In the genomic region with DNA sequence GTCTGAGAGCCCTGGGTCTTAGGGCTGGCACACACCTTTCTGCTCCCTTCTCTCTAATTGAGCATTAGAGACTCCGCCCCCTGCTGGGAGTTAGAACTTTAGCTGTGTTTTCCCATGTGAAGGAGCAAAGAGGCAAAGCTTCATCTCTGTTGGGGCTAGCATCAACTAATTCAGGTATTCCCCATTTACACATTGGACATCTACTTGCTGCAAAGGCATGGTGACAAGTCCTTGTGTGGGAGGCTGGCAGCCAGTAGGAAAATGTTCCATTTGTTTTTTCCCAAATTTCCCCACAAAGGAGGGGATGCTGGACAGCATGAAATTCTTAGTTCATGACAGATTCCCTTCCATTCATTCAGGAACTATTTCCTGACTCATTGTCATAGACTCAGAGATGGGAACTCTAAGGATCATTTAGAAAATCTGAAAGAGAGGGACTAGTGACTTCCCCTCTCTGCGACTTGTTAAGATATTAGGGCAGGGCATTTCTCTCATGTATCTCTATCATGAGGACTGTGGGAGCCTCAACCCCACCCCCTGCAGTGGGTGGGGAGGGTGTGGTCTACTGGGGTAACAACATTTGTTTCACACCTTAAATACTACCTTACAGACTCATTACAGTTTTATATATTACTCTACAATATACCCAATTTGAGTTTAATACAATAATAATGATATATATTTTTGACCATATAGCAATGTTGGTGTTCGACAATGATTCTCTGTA, we compare ENCODE assay signal across 8 cellular contexts.
DNase-seq lines count a peak whose midpoint lies in the region; ATAC-seq and TF ChIP-seq lines count a peak whose summit lies in the region.

No MANE protein-coding gene starts in this region.

- peaks cover 0 to 9% of the 10 kb centered on the region in 2 donors for H3K36me3 ChIP-seq in muscle layer of duodenum (ENCODE audit: control insufficient read depth in 1 of 2, insufficient read depth in 2 of 2, low read length in 2 of 2)

- ATAC-seq in HG03432 (IDR thresholded peaks at IDR 0.05; ENCODE audit: unreplicated experiment) (no peak), GM21381 (IDR thresholded peaks at IDR 0.05; ENCODE audit: unreplicated experiment) (no peak)

- peak; percentile 45 for DNase-seq in amniotic stem cell (lab: John Stamatoyannopoulos, UW)
- no peak for DNase-seq in NCI-H510A treated with DMSO at 0.1 percent for 48 hours (lab: John Stamatoyannopoulos, UW)
- no peak for DNase-seq in amygdala (lab: John Stamatoyannopoulos, UW)

- TF ChIP-seq CTCF in C4-2B (conservative IDR thresholded peaks at IDR 0.05) (peak; percentile 35), LNCAP (IDR thresholded peaks at IDR 0.05) (peak; percentile 27; the same call in 1 of the 2 replicates)

- no peaks in the 10 kb centered on the region for H3K9me3 ChIP-seq in muscle layer of duodenum (ENCODE audit: control insufficient read depth in 1 of 2, low read length in 2 of 2)

- H3K4me1 ChIP-seq in muscle layer of duodenum (ENCODE audit: control insufficient read depth in 1 of 2, insufficient read depth in 2 of 2, low read length in 2 of 2): peaks cover 34 to 40% of the 10 kb centered on the region in 2 donors

- H3K27ac ChIP-seq in C4-2B (no peak overlapping the region), muscle layer of duodenum (ENCODE audit: low read length) (peak overlapping the region; percentile 70)

- H3K27me3 ChIP-seq in muscle layer of duodenum (ENCODE audit: low read depth, low read length): no peaks in the 10 kb centered on the region

- H3K4me3 ChIP-seq in muscle layer of duodenum (ENCODE audit: low read depth in 1 of 2, low read length in 2 of 2): peak overlapping the region; percentile 17 to 22
